12 cellular contexts compared by ENCODE assay signal in genomic region chr22:49946612-49947295, GRCh38. TPM values are rescaled to one million over a fixed set of nuclear protein-coding genes. Genes with fewer than 3 reads are reported as not detected.
DNase-seq lines count a peak whose midpoint lies in the region; TF ChIP-seq lines count a peak whose summit lies in the region.
"Had no signal": no experiment of that assay in that cellular context is flagged by ENCODE, and none has a peak within 500 bp of the region (broad histone marks: within the 10 kb centered on the region; RNA-seq: fewer than 3 reads in every experiment).

No MANE protein-coding gene starts in this region.

- no peaks in the 10 kb centered on the region for H3K36me3 Mint-ChIP-seq in Caco-2 (ENCODE audit: insufficient read depth, unreplicated experiment)
- H3K36me3 Mint-ChIP-seq in dendritic cell treated with granulocyte-macrophage colony-stimulating factor and Interleukin-4, amounts not matched to agents 40 ng/mL and 50 ng/mL, for 4 days (ENCODE audit: low read depth), result no peaks in the 10 kb centered on the region

- H3K9me3 ChIP-seq in Caco-2, result no peaks in the 10 kb centered on the region; the same call in 1 of the 2 replicates
- no peaks in the 10 kb centered on the region for H3K9me3 ChIP-seq in prostate gland

- H3K36me3 ChIP-seq in Caco-2 (ENCODE audit: control insufficient read depth, insufficient read depth, low read length), result no peaks in the 10 kb centered on the region
- H3K36me3 ChIP-seq in prostate gland, result no peaks in the 10 kb centered on the region

- WGBS in prostate gland, result 80% methylated on average over 17 of the region's 17 CpGs

- H3K4me3 ChIP-seq in Caco-2 (ENCODE audit: low read depth, low read length) (no peak overlapping the region), prostate gland (no peak overlapping the region)

- no peaks in the 10 kb centered on the region for H3K27me3 Mint-ChIP-seq in Caco-2 (ENCODE audit: insufficient read depth, unreplicated experiment)
- H3K27me3 Mint-ChIP-seq in dendritic cell treated with granulocyte-macrophage colony-stimulating factor and Interleukin-4, amounts not matched to agents 40 ng/mL and 50 ng/mL, for 4 days, result peaks cover 1% of the 10 kb centered on the region

- TF ChIP-seq POLR2A in prostate gland (IDR thresholded peaks at IDR 0.05) (no peak), erythroblast (IDR thresholded peaks at IDR 0.05; ENCODE audit: low read length) (no peak)

- intact Hi-C loops in Caco-2 (cut with micrococcal nuclease; ENCODE audit: unreplicated experiment) (no loop called here), prostate gland (cut with DNase I) (no loop called here)
- intact Hi-C loops in dendritic cell treated with granulocyte-macrophage colony-stimulating factor and Interleukin-4, amounts not matched to agents 40 ng/mL and 50 ng/mL, for 4 days (cut with micrococcal nuclease), result no loop called here

- CTCF ChIA-PET in Caco-2 (lab: Charles Lee), result interaction anchor here (0.6 to 1.1 kb wide), 3 partner anchors 10 to 84 kb away, joined by 3 to 4 read pairs (median 3); no protein-coding TSS in a partner anchor

- H3K27me3 ChIP-seq in Caco-2 (replicated peaks; ENCODE audit: control insufficient read depth, insufficient read depth, low read length), result no peaks in the 10 kb centered on the region
- no peaks in the 10 kb centered on the region for H3K27me3 ChIP-seq in prostate gland (replicated peaks; ENCODE audit: insufficient read depth)

- no peaks in the 10 kb centered on the region for H3K9me3 Mint-ChIP-seq in Caco-2 (ENCODE audit: unreplicated experiment)
- H3K9me3 Mint-ChIP-seq in dendritic cell treated with granulocyte-macrophage colony-stimulating factor and Interleukin-4, amounts not matched to agents 40 ng/mL and 50 ng/mL, for 4 days, result no peaks in the 10 kb centered on the region

- H3K4me3 Mint-ChIP-seq in Caco-2 (ENCODE audit: unreplicated experiment), result no peak overlapping the region
- no peak overlapping the region for H3K4me3 Mint-ChIP-seq in dendritic cell treated with granulocyte-macrophage colony-stimulating factor and Interleukin-4, amounts not matched to agents 40 ng/mL and 50 ng/mL, for 4 days

- peak overlapping the region; percentile 95 to 96 for H3K27ac ChIP-seq in prostate gland

- H3K4me1 Mint-ChIP-seq in Caco-2 (ENCODE audit: low read depth, unreplicated experiment), result no peaks in the 10 kb centered on the region
- H3K4me1 Mint-ChIP-seq in dendritic cell treated with granulocyte-macrophage colony-stimulating factor and Interleukin-4, amounts not matched to agents 40 ng/mL and 50 ng/mL, for 4 days (ENCODE audit: low read depth), result peaks cover 48% of the 10 kb centered on the region

- POLR2A ChIA-PET in Caco-2 (lab: Charles Lee), result no interaction called here

- BruUV-seq in Caco-2 (replicated peaks; lab: Mats Ljungman, UMichigan), result no TSS peak

- TF ChIP-seq CTCF in Caco-2 (IDR thresholded peaks at IDR 0.05; ENCODE audit: insufficient read depth in 1 of 2, low read depth in 1 of 2, low read length in 1 of 2, severe bottlenecking in 1 of 2, unreplicated experiment in 1 of 2) (no peak), prostate gland (IDR thresholded peaks at IDR 0.05) (no peak)

- DNase-seq in Caco-2 (no peak), NCI-H526 treated with DMSO at 0.1 percent for 48 hours (lab: John Stamatoyannopoulos, UW) (peak; percentile 60), prostate gland (ENCODE audit: low spot score) (no peak), NCI-H510A (lab: John Stamatoyannopoulos, UW) (no peak), C1 segment of cervical spinal cord (lab: John Stamatoyannopoulos, UW) (no peak), GF-D8 (lab: John Stamatoyannopoulos, UW) (no peak), erythroblast (lab: John Stamatoyannopoulos, UW) (no peak)
- DNase-seq: activated T-cell treated with anti-CD3 and anti-CD28 coated beads, Interleukin-2, amount 50 U/mL, for 1 hour; DMS79 treated with DMSO at 0.1 percent for 48 hours; NCI-H2171 treated with DMSO at 0.1 percent for 48 hours; stimulated activated CD4-positive, alpha-beta T cell treated with anti-CD3 and anti-CD28 coated beads, Interleukin-4, amount 100 ng/mL, for 4 hours had no signal

- H3K27ac Mint-ChIP-seq in Caco-2 (ENCODE audit: unreplicated experiment), result peak overlapping the region; percentile 32
- peak overlapping the region; percentile 6 for H3K27ac Mint-ChIP-seq in dendritic cell treated with granulocyte-macrophage colony-stimulating factor and Interleukin-4, amounts not matched to agents 40 ng/mL and 50 ng/mL, for 4 days

- peaks cover 56% of the 10 kb centered on the region for H3K4me1 ChIP-seq in Caco-2
- H3K4me1 ChIP-seq in prostate gland (replicated peaks), result peaks cover 33% of the 10 kb centered on the region

RNA-seq across cellular contexts. Expression of gene PIM3, which starts 13.8 kb away (rescaled TPM):
- total RNA-seq in Caco-2 (2022), result 39.6 and 41.1 TPM in 2 replicates
- total RNA-seq in prostate gland, result 100 to 1,000 TPM; 126 to 183 TPM

RNA-seq across cellular contexts. Expression of gene CRELD2, which starts 28.3 kb away (rescaled TPM):
- total RNA-seq in Caco-2 (2022) (38.1 and 43.3 TPM in 2 replicates), prostate gland (10 to 100 TPM; 55.1 to 70.1 TPM)

RNA-seq across cellular contexts. Expression of gene ALG12, which starts 28.5 kb away (rescaled TPM):
- 31.6 and 35.7 TPM in 2 replicates for total RNA-seq in Caco-2 (2022)
- total RNA-seq in prostate gland, result 10 to 100 TPM; 26.1 to 33.6 TPM
